ENCODE assay signal across 28 cellular contexts in genomic region chr14:52275372-52275771, GRCh38. TPM values are rescaled to one million over a fixed set of nuclear protein-coding genes. Genes with fewer than 3 reads are reported as not detected.
"Had no signal": no experiment of that assay in that cellular context is flagged by ENCODE, and none has a peak within 500 bp of the region (broad histone marks: within the 10 kb centered on the region; RNA-seq: fewer than 3 reads in every experiment).

No MANE protein-coding gene starts in this region.

- ATAC-seq: esophagus mucosa; heart left ventricle; naive thymus-derived CD4-positive, alpha-beta T cell; psoas muscle; stimulated activated naive B cell treated with anti-CD40 and anti-IgM and Interleukin-4, amounts not matched to agents 10 μg/mL and 1 μg/mL and 100 μg/mL, for 72 hours had no signal

- H3K36me3 Mint-ChIP-seq: brain; mesothelial cell of epicardium; neural progenitor cell; stimulated activated naive B cell treated with anti-CD40 and anti-IgM and Interleukin-4, amounts not matched to agents 10 μg/mL and 1 μg/mL and 100 μg/mL, for 72 hours had no signal

- H3K4me3 Mint-ChIP-seq: activated naive CD4-positive, alpha-beta T cell treated with anti-CD3 and anti-CD28 coated beads, Interleukin-2, amount 50 U/mL, for 24 hours; activated T-cell treated with anti-CD3 and anti-CD28 coated beads, Interleukin-2, amount 50 U/mL, for 4 hours; brain; endodermal cell; mesothelial cell of epicardium; naive thymus-derived CD4-positive, alpha-beta T cell; neural progenitor cell; stimulated activated naive B cell treated with anti-CD40 and anti-IgM and Interleukin-4, amounts not matched to agents 10 μg/mL and 1 μg/mL and 100 μg/mL, for 72 hours; T-helper 1 cell treated with Interleukin-12 subunit alpha and Interleukin-12 subunit beta and Interleukin-4 antibody, amounts not matched to agents 30 μg/mL and 1 μg/mL, for 36 hours had no signal

- DNase-seq: activated CD4-positive, alpha-beta T cell treated with anti-CD3 and anti-CD28 coated beads, Interleukin-2, amount 50 U/mL, for 1 hour; activated CD8-positive, alpha-beta memory T cell treated with anti-CD3 and anti-CD28 coated beads, Interleukin-2, amount 50 U/mL, for 4 hours; activated gamma-delta T cell treated with Interleukin-2 at 50 U/mL for 16 hours; activated T-cell treated with anti-CD3 and anti-CD28 coated beads, Interleukin-2, amount 50 U/mL, for 4 hours; cortex of kidney; endodermal cell; foreskin fibroblast; heart left ventricle; hypothalamus; naive thymus-derived CD4-positive, alpha-beta T cell; occipital lobe; psoas muscle; sigmoid colon; SK-N-SH; small intestine; stimulated activated CD4-positive, alpha-beta T cell treated with anti-CD3 and anti-CD28 coated beads, Interleukin-4, amount 100 ng/mL, for 24 hours; stimulated activated naive B cell treated with anti-CD40 and anti-IgM and Interleukin-4, amounts not matched to agents 10 μg/mL and 1 μg/mL and 100 μg/mL, for 72 hours; SW 1271; T-helper 9 cell; trophoblast cell had no signal

- H3K9me3 Mint-ChIP-seq: activated naive CD4-positive, alpha-beta T cell treated with anti-CD3 and anti-CD28 coated beads, Interleukin-2, amount 50 U/mL, for 24 hours; activated T-cell treated with anti-CD3 and anti-CD28 coated beads, Interleukin-2, amount 50 U/mL, for 4 hours; endodermal cell; mesothelial cell of epicardium; neural progenitor cell; stimulated activated naive B cell treated with anti-CD40 and anti-IgM and Interleukin-4, amounts not matched to agents 10 μg/mL and 1 μg/mL and 100 μg/mL, for 72 hours; T-helper 1 cell treated with Interleukin-12 subunit alpha and Interleukin-12 subunit beta and Interleukin-4 antibody, amounts not matched to agents 30 μg/mL and 1 μg/mL, for 36 hours had no signal

- H3K4me1 Mint-ChIP-seq: brain, neural progenitor cell had no signal

- H3K27ac Mint-ChIP-seq: activated naive CD4-positive, alpha-beta T cell treated with anti-CD3 and anti-CD28 coated beads, Interleukin-2, amount 50 U/mL, for 24 hours; brain; endodermal cell; mesothelial cell of epicardium; naive thymus-derived CD4-positive, alpha-beta T cell; neural progenitor cell; stimulated activated naive B cell treated with anti-CD40 and anti-IgM and Interleukin-4, amounts not matched to agents 10 μg/mL and 1 μg/mL and 100 μg/mL, for 72 hours; T-helper 1 cell treated with Interleukin-12 subunit alpha and Interleukin-12 subunit beta and Interleukin-4 antibody, amounts not matched to agents 30 μg/mL and 1 μg/mL, for 36 hours had no signal

RNA-seq across cellular contexts. Expression of gene PTGDR, which starts 7.9 kb away (rescaled TPM):
- total RNA-seq: cardiac muscle cell, esophagus mucosa, kidney epithelial cell had no signal

RNA-seq across cellular contexts. Expression of gene PTGER2, which starts 38.7 kb away (rescaled TPM):
- total RNA-seq: cardiac muscle cell, endodermal cell, occipital lobe had no signal
